In the genomic region with DNA sequence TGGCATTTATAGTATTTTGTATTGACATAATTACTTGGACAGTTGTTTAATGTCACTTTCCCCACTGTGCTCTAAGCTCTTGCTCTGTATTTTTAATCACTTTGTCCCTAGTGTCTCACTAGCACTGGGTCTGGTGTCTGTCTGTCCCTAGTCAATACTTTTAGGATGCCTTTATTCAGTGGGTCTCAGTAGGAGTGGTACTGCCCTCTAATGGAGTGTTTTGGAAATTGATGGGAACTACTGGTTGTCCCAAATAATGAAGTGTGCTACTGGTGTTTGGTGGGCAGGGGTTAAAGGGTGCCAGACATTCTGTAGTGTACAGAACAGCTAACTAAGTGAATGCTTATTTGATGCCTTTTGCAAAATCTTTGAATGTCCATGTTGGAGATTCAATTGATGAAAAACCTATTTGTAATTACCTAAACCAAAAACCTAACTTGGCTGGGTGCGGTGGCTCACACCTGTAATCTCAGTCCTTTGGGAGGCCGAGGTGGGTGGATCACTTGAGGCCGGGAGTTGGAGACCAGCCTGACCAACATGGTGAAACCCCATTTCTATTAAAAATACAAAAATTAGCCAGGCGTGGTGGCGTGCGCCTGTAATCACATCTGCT, we compare ENCODE assay signal across 8 cellular contexts. TPM values are rescaled to one million over a fixed set of nuclear protein-coding genes. Genes with fewer than 3 reads are reported as not detected.
DNase-seq lines count a peak whose midpoint lies in the region; ATAC-seq, FAIRE-seq and TF ChIP-seq lines count a peak whose summit lies in the region.

No MANE protein-coding gene starts in this region.

- no peak overlapping the region for H3K4me3 Mint-ChIP-seq in activated T-helper 1 cell treated with anti-CD3 and anti-CD28 coated beads, Interleukin-12 subunit alpha, Interleukin-12 subunit beta, Interleukin-2, Interleukin-4 antibody, amounts not matched to agents 30 ng/mL and 10 ng/mL and 1 ng/mL, durations not matched to agents 14 hours and 24 hours and 36 hours

- WGBS in pancreas, 2 donors, result 91 to 95% methylated on average over 6 of the region's 6 CpGs

- H3K27ac Mint-ChIP-seq in activated T-helper 1 cell treated with anti-CD3 and anti-CD28 coated beads, Interleukin-12 subunit alpha, Interleukin-12 subunit beta, Interleukin-2, Interleukin-4 antibody, amounts not matched to agents 30 ng/mL and 10 ng/mL and 1 ng/mL, durations not matched to agents 14 hours and 24 hours and 36 hours, result no peak overlapping the region

- TF ChIP-seq CTCF in pancreas (IDR thresholded peaks at IDR 0.05), result peak; percentile 19 to 42 (median 28)

- no peak overlapping the region for H3K27ac ChIP-seq in pancreas

- H3K4me3 ChIP-seq in Jurkat, Clone E6-1 (ENCODE audit: low read length), result no peak overlapping the region
- no peak overlapping the region for H3K4me3 ChIP-seq in pancreas

- no peaks in the 10 kb centered on the region for H3K9me3 ChIP-seq in pancreas

- H3K36me3 Mint-ChIP-seq in activated T-helper 1 cell treated with anti-CD3 and anti-CD28 coated beads, Interleukin-12 subunit alpha, Interleukin-12 subunit beta, Interleukin-2, Interleukin-4 antibody, amounts not matched to agents 30 ng/mL and 10 ng/mL and 1 ng/mL, durations not matched to agents 14 hours and 24 hours and 36 hours (ENCODE audit: low read depth), result no peaks in the 10 kb centered on the region

- no peaks in the 10 kb centered on the region for H3K4me1 Mint-ChIP-seq in activated T-helper 1 cell treated with anti-CD3 and anti-CD28 coated beads, Interleukin-12 subunit alpha, Interleukin-12 subunit beta, Interleukin-2, Interleukin-4 antibody, amounts not matched to agents 30 ng/mL and 10 ng/mL and 1 ng/mL, durations not matched to agents 14 hours and 24 hours and 36 hours (ENCODE audit: low read depth)

- no peaks in the 10 kb centered on the region for H3K36me3 ChIP-seq in pancreas

- ATAC-seq in GM21528 (IDR thresholded peaks at IDR 0.05; ENCODE audit: low FRiP score, unreplicated experiment) (peak; percentile 76), pancreas (peak in 3 of 4 donors; percentile 71 to 87 (median 77))

- H3K4me1 ChIP-seq in pancreas, result no peaks in the 10 kb centered on the region

- H3K27me3 ChIP-seq in pancreas, result no peaks in the 10 kb centered on the region

- intact Hi-C loops in pancreas (cut with DNase I), result no loop called here
- intact Hi-C loops in activated T-helper 1 cell treated with anti-CD3 and anti-CD28 coated beads, Interleukin-12 subunit alpha, Interleukin-12 subunit beta, Interleukin-2, Interleukin-4 antibody, amounts not matched to agents 30 ng/mL and 10 ng/mL and 1 ng/mL, durations not matched to agents 14 hours and 24 hours and 36 hours (cut with micrococcal nuclease), result loop anchor here (1.0 kb wide), 2 partner anchors 77 to 174 kb away; no protein-coding TSS in a partner anchor

- DNase-seq in NCI-H1436 treated with DMSO at 0.1 percent for 48 hours (lab: John Stamatoyannopoulos, UW), result peak; percentile 18
- no peak for DNase-seq in NCI-H1436 (lab: John Stamatoyannopoulos, UW)
- DNase-seq in Jurkat, Clone E6-1 (ENCODE audit: low read depth, low spot score), result peak; percentile 18
- DNase-seq in RPMI8226, result peak; percentile 41
- DNase-seq in fibroblast of gingiva (ENCODE audit: low read depth), result peak; percentile 52
- DNase-seq in pancreas, result no peak
- no peak for DNase-seq in activated T-helper 1 cell treated with anti-CD3 and anti-CD28 coated beads, Interleukin-12 subunit alpha, Interleukin-12 subunit beta, Interleukin-2, Interleukin-4 antibody, amounts not matched to agents 30 ng/mL and 10 ng/mL and 1 ng/mL, durations not matched to agents 14 hours and 24 hours and 36 hours (ENCODE audit: low spot score)

- no peak for FAIRE-seq in pancreas (lab: Jason Lieb, UNC)

- no peaks in the 10 kb centered on the region for H3K27me3 Mint-ChIP-seq in activated T-helper 1 cell treated with anti-CD3 and anti-CD28 coated beads, Interleukin-12 subunit alpha, Interleukin-12 subunit beta, Interleukin-2, Interleukin-4 antibody, amounts not matched to agents 30 ng/mL and 10 ng/mL and 1 ng/mL, durations not matched to agents 14 hours and 24 hours and 36 hours (ENCODE audit: insufficient read depth)

- H3K9me3 Mint-ChIP-seq in activated T-helper 1 cell treated with anti-CD3 and anti-CD28 coated beads, Interleukin-12 subunit alpha, Interleukin-12 subunit beta, Interleukin-2, Interleukin-4 antibody, amounts not matched to agents 30 ng/mL and 10 ng/mL and 1 ng/mL, durations not matched to agents 14 hours and 24 hours and 36 hours, result no peaks in the 10 kb centered on the region

RNA-seq across cellular contexts. Expression of a gene that starts 33.3 kb away (rescaled TPM):
- polyA plus RNA-seq in Jurkat, Clone E6-1 (2012; ENCODE audit: insufficient read depth, insufficient read length), result 6.9 TPM
- 10 to 100 TPM; 17.6 to 48.3 (median 29.6) TPM for total RNA-seq in pancreas
- 1 to 10 TPM; 4.5 to 7.6 TPM for polyA plus RNA-seq in pancreas
- 1.6 and 1.9 TPM in 2 replicates for total RNA-seq in activated T-helper 1 cell treated with anti-CD3 and anti-CD28 coated beads, Interleukin-12 subunit alpha, Interleukin-12 subunit beta, Interleukin-2, Interleukin-4 antibody, amounts not matched to agents 30 ng/mL and 10 ng/mL and 1 ng/mL, durations not matched to agents 14 hours and 24 hours and 36 hours

Comparison
In these comparisons a context has a peak if more than half of its experiments do, and no peak if none do; other contexts are left out.
1. DNase-seq: peak in NCI-H1436 treated with DMSO at 0.1 percent for 48 hours (single experiment), Jurkat, Clone E6-1 (single experiment), RPMI8226 (single experiment) and fibroblast of gingiva (single experiment); none in NCI-H1436 (single experiment), pancreas (0 of 6) and activated T-helper 1 cell treated with anti-CD3 and anti-CD28 coated beads, Interleukin-12 subunit alpha, Interleukin-12 subunit beta, Interleukin-2, Interleukin-4 antibody, amounts not matched to agents 30 ng/mL and 10 ng/mL and 1 ng/mL, durations not matched to agents 14 hours and 24 hours and 36 hours (single experiment).